Comparison of ENCODE assay signal across 23 cellular contexts in the genomic region with DNA sequence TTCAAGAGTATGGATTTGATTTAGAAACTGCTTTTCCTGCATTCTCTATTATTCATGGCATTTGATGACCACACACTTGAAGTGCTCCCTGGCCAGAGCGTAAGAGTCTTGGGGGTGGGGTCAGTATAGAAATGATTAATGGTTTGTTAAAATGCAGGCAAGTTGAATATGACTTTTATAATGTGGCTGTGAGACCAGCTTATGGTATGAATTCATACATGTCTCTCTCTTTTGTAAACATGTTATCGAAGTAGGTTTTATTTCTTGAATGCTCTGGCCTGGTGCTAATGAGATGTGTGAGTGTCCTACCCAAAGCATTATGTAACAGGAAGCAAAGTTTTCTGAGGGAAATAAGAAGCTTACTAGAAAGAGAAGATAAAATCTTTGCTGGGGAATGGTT.
DNase-seq lines count a peak whose midpoint lies in the region; ATAC-seq, FAIRE-seq and TF ChIP-seq lines count a peak whose summit lies in the region.
"Had no signal": no experiment of that assay in that cellular context is flagged by ENCODE, and none has a peak within 500 bp of the region (broad histone marks: within the 10 kb centered on the region; RNA-seq: fewer than 3 reads in every experiment).

No MANE protein-coding gene starts in this region.

- ATAC-seq in Panc1, result no peak
- no peak for ATAC-seq in GM21717 (IDR thresholded peaks at IDR 0.05; ENCODE audit: unreplicated experiment)
- ATAC-seq: activated CD4-positive, alpha-beta T cell treated with anti-CD3 and anti-CD28 coated beads for 36 hours; HCT116; left ventricle myocardium superior; stimulated activated naive CD8-positive, alpha-beta T cell treated with anti-CD3 and anti-CD28 coated beads, Interleukin-15, Interleukin-2, amounts not matched to agents 100 U/mL and 50 U/mL, for 24 hours had no signal

- BruUV-seq in Panc1 (replicated peaks; lab: Mats Ljungman, UMichigan) (no TSS peak), endothelial cell of umbilical vein (replicated peaks; lab: Mats Ljungman, UMichigan) (no TSS peak)

- no peak overlapping the region for H3K4me3 ChIP-seq in Panc1 (ENCODE audit: low read depth in 2 of 2, low read length in 2 of 2)
- no peak overlapping the region for H3K4me3 ChIP-seq in endothelial cell of umbilical vein (replicated peaks in 1 of 3; ENCODE audit: insufficient read depth in 1 of 3, low read depth in 1 of 3, low read length in 3 of 3)
- H3K4me3 ChIP-seq in muscle layer of colon (ENCODE audit: low read depth in 1 of 2, low read length in 2 of 2), result peak overlapping the region in 1 of 2 donors; percentile 11
- H3K4me3 ChIP-seq: SJSA1, vagina had no signal

- in situ Hi-C loops in Panc1 (cut with HindIII; ENCODE audit: low pct_unique_long_range_greater_than_20kb, low sequenced_read_pairs), result no loop called here

- H2AFZ ChIP-seq in endothelial cell of umbilical vein (ENCODE audit: low read depth, low read length), result no peak overlapping the region

- no peaks in the 10 kb centered on the region for H3K4me1 ChIP-seq in Panc1 (ENCODE audit: control insufficient read depth, insufficient read depth, low read length)
- H3K4me1 ChIP-seq in endothelial cell of umbilical vein (ENCODE audit: control insufficient read depth, extremely low read depth, insufficient read depth, low read length), result no peaks in the 10 kb centered on the region
- peaks cover 47% of the 10 kb centered on the region for H3K4me1 ChIP-seq in muscle layer of colon (ENCODE audit: insufficient read depth, low read length)

- H3K9me1 ChIP-seq in endothelial cell of umbilical vein (replicated peaks; ENCODE audit: control insufficient read depth, extremely low read depth, insufficient read depth, low read length), result no peaks in the 10 kb centered on the region

- no peaks in the 10 kb centered on the region for H3K9me3 ChIP-seq in Panc1 (ENCODE audit: control insufficient read depth, insufficient read depth, low read depth, low read length)
- H3K9me3 ChIP-seq in endothelial cell of umbilical vein (replicated peaks; ENCODE audit: control insufficient read depth, insufficient read depth, low read length), result no peaks in the 10 kb centered on the region
- H3K9me3 ChIP-seq in muscle layer of colon (ENCODE audit: low read length), result no peaks in the 10 kb centered on the region
- H3K9me3 ChIP-seq: SJSA1, vagina had no signal

- no peak for TF ChIP-seq POLR2A in endothelial cell of umbilical vein (IDR thresholded peaks at IDR 0.05; ENCODE audit: low read depth, low read length)

- H3K79me2 ChIP-seq in endothelial cell of umbilical vein (ENCODE audit: control insufficient read depth, insufficient read depth, low read length), result no peaks in the 10 kb centered on the region

- DNase-seq in AG20443 (ENCODE audit: low spot score) (peak; percentile 40), Panc1 (ENCODE audit: low read depth, low spot score) (no peak), endothelial cell of umbilical vein (ENCODE audit: low read depth, low spot score) (peak; percentile 63), NCI-H2227 treated with DMSO at 0.1 percent for 48 hours (lab: John Stamatoyannopoulos, UW) (no peak), NCI-H1105 treated with DMSO at 0.1 percent for 48 hours (lab: John Stamatoyannopoulos, UW) (no peak)
- DNase-seq in activated CD8-positive, alpha-beta memory T cell treated with anti-CD3 and anti-CD28 coated beads for 24 hours, result no peak
- DNase-seq: ACHN; activated CD4-positive, alpha-beta T cell treated with anti-CD3 and anti-CD28 coated beads for 36 hours; activated CD8-positive, alpha-beta memory T cell treated with anti-CD3 and anti-CD28 coated beads, Interleukin-2, amount 50 U/mL, for 4 hours; activated gamma-delta T cell treated with Interleukin-2 at 50 U/mL for 16 hours; aorta; left ventricle myocardium superior; MM.1S; NCI-H187 treated with DMSO at 0.1 percent for 48 hours; NCI-H510A treated with DMSO at 0.1 percent for 48 hours; PC-3; stimulated activated CD4-positive, alpha-beta T cell treated with anti-CD3 and anti-CD28 coated beads, Interleukin-12 subunit alpha, Interleukin-12 subunit beta, amount 100 ng/mL, for 4 hours; stimulated activated naive CD8-positive, alpha-beta T cell treated with anti-CD3 and anti-CD28 coated beads, Interleukin-15, Interleukin-2, amounts not matched to agents 100 U/mL and 50 U/mL, for 24 hours had no signal

- POLR2A ChIA-PET in Panc1 (lab: Charles Lee), result no interaction called here
- POLR2A ChIA-PET in endothelial cell of umbilical vein (lab: Charles Lee), result no interaction called here

- FAIRE-seq in endothelial cell of umbilical vein (lab: Jason Lieb, UNC), result no peak

- CTCF ChIA-PET in Panc1 (lab: Charles Lee) (no interaction called here), endothelial cell of umbilical vein (lab: Charles Lee) (interaction anchor here (0.8 to 1.2 kb wide), 2 partner anchors 8 to 19 kb away, joined by 3 to 4 read pairs; no protein-coding TSS in a partner anchor)

- intact Hi-C loops in Panc1 (cut with micrococcal nuclease; ENCODE audit: unreplicated experiment) (no loop called here), endothelial cell of umbilical vein (cut with micrococcal nuclease) (no loop called here)

- H3K27ac ChIP-seq in Panc1 (ENCODE audit: low read length), result peak overlapping the region; percentile 39; the same call in 1 of the 2 replicates
- H3K27ac ChIP-seq in endothelial cell of umbilical vein (ENCODE audit: insufficient read depth, low read depth, low read length), result no peak overlapping the region
- peak overlapping the region; percentile 59 for H3K27ac ChIP-seq in muscle layer of colon (ENCODE audit: low read depth, low read length)
- H3K27ac ChIP-seq: SJSA1, vagina had no signal

- no peaks in the 10 kb centered on the region for H3K27me3 ChIP-seq in Panc1 (ENCODE audit: control insufficient read depth, insufficient read depth, low read length)
- H3K27me3 ChIP-seq in endothelial cell of umbilical vein (ENCODE audit: control insufficient read depth in 2 of 2, insufficient read depth in 2 of 2, low read length in 2 of 2), result no peaks in the 10 kb centered on the region
- H3K27me3 ChIP-seq in muscle layer of colon (ENCODE audit: control insufficient read depth in 1 of 2, insufficient read depth in 2 of 2, low read length in 2 of 2), result no peaks in the 10 kb centered on the region
- H3K27me3 ChIP-seq: SJSA1, vagina had no signal

- dilution Hi-C loops in endothelial cell of umbilical vein (cut with MboI; ENCODE audit: extremely low pct_ligation_motif_present, low sequenced_read_pairs), result no loop called here

- H4K20me1 ChIP-seq in endothelial cell of umbilical vein (replicated peaks; ENCODE audit: control insufficient read depth, extremely low read depth, insufficient read depth, low read length), result no peaks in the 10 kb centered on the region

- no peak overlapping the region for H3K4me2 ChIP-seq in endothelial cell of umbilical vein (ENCODE audit: insufficient read depth, low read length)

- TF ChIP-seq CTCF in Panc1 (IDR thresholded peaks at IDR 0.05) (no peak), endothelial cell of umbilical vein (IDR thresholded peaks at IDR 0.05; ENCODE audit: extremely low read depth in 1 of 2, insufficient read depth in 1 of 2, low read depth in 1 of 2, low read length in 2 of 2) (no peak)

- H3K9ac ChIP-seq in endothelial cell of umbilical vein (replicated peaks; ENCODE audit: extremely low read depth, insufficient read depth, low read length) (no peak overlapping the region), muscle layer of colon (ENCODE audit: low read length) (no peak overlapping the region)

- H3K36me3 ChIP-seq in Panc1 (ENCODE audit: control insufficient read depth, insufficient read depth, low read length), result no peaks in the 10 kb centered on the region
- no peaks in the 10 kb centered on the region for H3K36me3 ChIP-seq in endothelial cell of umbilical vein (ENCODE audit: control insufficient read depth in 2 of 2, extremely low read depth in 1 of 2, insufficient read depth in 2 of 2, low read length in 2 of 2)
- no peaks in the 10 kb centered on the region for H3K36me3 ChIP-seq in muscle layer of colon (ENCODE audit: insufficient read depth, low read length)
- H3K36me3 ChIP-seq: SJSA1, vagina had no signal

TF ChIP-seq in endothelial cell of umbilical vein, 7 proteins besides CTCF, POLR2A, EP300 and RAD21:
- no peak for TF ChIP-seq GATA2 (IDR thresholded peaks at IDR 0.05; ENCODE audit: insufficient read depth, insufficient read length, low read depth, low read length)
- TF ChIP-seq, protein P1, sequence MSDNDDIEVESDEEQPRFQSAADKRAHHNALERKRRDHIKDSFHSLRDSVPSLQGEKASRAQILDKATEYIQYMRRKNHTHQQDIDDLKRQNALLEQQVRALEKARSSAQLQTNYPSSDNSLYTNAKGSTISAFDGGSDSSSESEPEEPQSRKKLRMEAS (IDR thresholded peaks at IDR 0.05; ENCODE audit: insufficient read depth, insufficient read length), result no peak
- TF ChIP-seq JUN (IDR thresholded peaks at IDR 0.05; ENCODE audit: borderline replicate concordance, insufficient read depth, insufficient read length, low read depth), result no peak
- no peak for TF ChIP-seq MYC (IDR thresholded peaks at IDR 0.05; ENCODE audit: low read depth, low read length)
- TF ChIP-seq EZH2 (IDR thresholded peaks at IDR 0.05; ENCODE audit: borderline replicate concordance, low read depth, low read length, severe bottlenecking), result no peak
- no peak for TF ChIP-seq FOS (IDR thresholded peaks at IDR 0.05; ENCODE audit: borderline replicate concordance, insufficient read depth, low read length)
- TF ChIP-seq POLR2AphosphoS5 (IDR thresholded peaks at IDR 0.05; ENCODE audit: insufficient read depth, low read depth, low read length), result no peak

Comparison
In these comparisons a context has a peak if more than half of its experiments do, and no peak if none do; other contexts are left out.
1. DNase-seq: peak in AG20443 (single experiment) and endothelial cell of umbilical vein (single experiment); none in Panc1 (single experiment), NCI-H2227 treated with DMSO at 0.1 percent for 48 hours (single experiment), activated CD8-positive, alpha-beta memory T cell treated with anti-CD3 and anti-CD28 coated beads for 24 hours (single experiment) and NCI-H1105 treated with DMSO at 0.1 percent for 48 hours (single experiment).